ENCODE assay signal across 1 cellular context in the genomic region with DNA sequence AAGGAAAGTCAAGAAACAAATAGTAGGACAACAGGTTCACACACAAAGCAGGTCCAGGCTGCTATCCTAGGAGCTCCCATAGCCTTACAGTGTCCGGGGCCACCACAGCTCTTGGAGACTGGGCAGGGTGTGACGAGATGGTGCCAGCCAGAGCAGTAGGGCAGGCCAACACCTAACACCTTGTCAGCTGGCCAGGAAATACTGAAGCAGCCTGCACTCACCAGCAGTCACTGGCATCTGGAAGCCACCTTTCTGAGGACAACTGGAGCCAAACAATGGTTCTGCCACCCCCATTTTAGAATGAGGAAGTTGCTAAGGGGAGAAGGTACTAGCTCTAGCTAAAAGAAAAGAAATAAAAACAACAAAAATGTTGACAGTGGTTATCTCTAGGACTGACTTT.
TF ChIP-seq lines count a peak whose summit lies in the region.

No MANE protein-coding gene starts in this region.

TF ChIP-seq in SK-N-SH treated with all-trans-retinoic acid at 6 μM for 48 hours, 23 proteins besides CTCF, POLR2A, EP300 and RAD21 (continued from another document):
- TF ChIP-seq TOX (CRISPR knock-in tag; IDR thresholded peaks at IDR 0.05; ENCODE audit: borderline replicate concordance) (no peak), SNAI2 (CRISPR knock-in tag; IDR thresholded peaks at IDR 0.05) (no peak), BACH2 (CRISPR knock-in tag; IDR thresholded peaks at IDR 0.05; ENCODE audit: borderline replicate concordance) (no peak), ZNF565 (CRISPR knock-in tag; conservative IDR thresholded peaks at IDR 0.05; ENCODE audit: low read depth) (no peak), OSR1 (CRISPR knock-in tag; IDR thresholded peaks at IDR 0.05) (no peak), ZC3H10 (CRISPR knock-in tag; IDR thresholded peaks at IDR 0.05) (no peak), PPARA (CRISPR knock-in tag; IDR thresholded peaks at IDR 0.05; ENCODE audit: borderline replicate concordance) (no peak)
